ENCODE assay signal across 25 cellular contexts in genomic region chr2:16084274-16084673, GRCh38.
A peak's percentile ranks its signal among the peaks of the same experiment; 100 is the strongest.
DNase-seq lines count a peak whose midpoint lies in the region; ATAC-seq, FAIRE-seq and TF ChIP-seq lines count a peak whose summit lies in the region.
"Had no signal": no experiment of that assay in that cellular context is flagged by ENCODE, and none has a peak within 500 bp of the region (broad histone marks: within the 10 kb centered on the region; RNA-seq: fewer than 3 reads in every experiment).

No MANE protein-coding gene starts in this region.

- no peak for TF ChIP-seq EP300 in HepG2 (IDR thresholded peaks at IDR 0.05; ENCODE audit: low read depth in 2 of 2, low read length in 2 of 2)
- no peak for TF ChIP-seq EP300 in HepG2 (CRISPR knock-in tag; IDR thresholded peaks at IDR 0.05; ENCODE audit: borderline replicate concordance)
- TF ChIP-seq EP300 in ovary (IDR thresholded peaks at IDR 0.05) = no peak

- H3K27ac ChIP-seq in HepG2 (ENCODE audit: extremely low read length, insufficient read depth, low read length) = no peak overlapping the region
- no peak overlapping the region for H3K27ac ChIP-seq in right lobe of liver
- H3K27ac ChIP-seq in iPS-18a (ENCODE audit: low read length) = no peak overlapping the region
- peak overlapping the region; percentile 53 for H3K27ac ChIP-seq in neural progenitor cell
- H3K27ac ChIP-seq in small intestine (ENCODE audit: low read depth in 1 of 2, low read length in 1 of 2) = no peak overlapping the region
- H3K27ac ChIP-seq in ovary = no peak overlapping the region
- H3K27ac ChIP-seq: 22Rv1, BLaER1, C4-2B had no signal

- TF ChIP-seq POLR2A in HepG2 (IDR thresholded peaks at IDR 0.05; ENCODE audit: insufficient read depth in 1 of 2, low read depth in 2 of 2, low read length in 2 of 2) = no peak
- no peak for TF ChIP-seq POLR2A in right lobe of liver (IDR thresholded peaks at IDR 0.05)
- TF ChIP-seq POLR2A in ovary (IDR thresholded peaks at IDR 0.05) = no peak

- H3K27me3 ChIP-seq in HepG2 (ENCODE audit: control insufficient read depth in 1 of 2, insufficient read depth in 2 of 2, low read length in 2 of 2) (peaks cover 0 to 2% of the 10 kb centered on the region in 2 experiments; a peak in 1 of 5 replicates), right lobe of liver (no peaks in the 10 kb centered on the region), iPS-18a (ENCODE audit: control insufficient read depth, insufficient read depth, low read length) (no peaks in the 10 kb centered on the region), neural progenitor cell (no peaks in the 10 kb centered on the region), small intestine (ENCODE audit: control insufficient read depth in 2 of 2, insufficient read depth in 2 of 2, low read length in 2 of 2) (no peaks in the 10 kb centered on the region), ovary (no peaks in the 10 kb centered on the region)
- H3K27me3 ChIP-seq: BLaER1 had no signal

- FAIRE-seq in HepG2 (lab: Jason Lieb, UNC) (peak; percentile 39), small intestine (lab: Jason Lieb, UNC) (no peak)
- FAIRE-seq: A204.1, D721Med, GM12878, GM19239 had no signal

- CTCF ChIA-PET in HepG2 (lab: Yijun Ruan, JAX; ENCODE audit: low intra/inter-chr PET ratio, low total read pairs) = no interaction called here

- peaks cover 56% of the 10 kb centered on the region for H3K4me1 Mint-ChIP-seq in neural progenitor cell
- H3K4me1 Mint-ChIP-seq: B cell; CD4-positive, CD25-positive, alpha-beta regulatory T cell; CD8-positive, alpha-beta memory T cell had no signal

- peaks cover 11% of the 10 kb centered on the region for H3K27me3 Mint-ChIP-seq in neural progenitor cell (ENCODE audit: insufficient read depth, low read depth)
- H3K27me3 Mint-ChIP-seq: CD4-positive, CD25-positive, alpha-beta regulatory T cell had no signal

- H3K27ac Mint-ChIP-seq in neural progenitor cell = peak overlapping the region; percentile 96
- H3K27ac Mint-ChIP-seq: B cell; CD4-positive, CD25-positive, alpha-beta regulatory T cell; CD8-positive, alpha-beta memory T cell had no signal

- H3K9me3 Mint-ChIP-seq in neural progenitor cell = no peaks in the 10 kb centered on the region

- in situ Hi-C loops in HepG2 (cut with HindIII; ENCODE audit: extremely low pct_ligation_motif_present, low pct_unique_long_range_greater_than_20kb) = no loop called here

- no peaks in the 10 kb centered on the region for H3K79me2 ChIP-seq in HepG2 (ENCODE audit: insufficient read depth, low read length)
- no peaks in the 10 kb centered on the region for H3K79me2 ChIP-seq in neural progenitor cell (ENCODE audit: low read depth)

- peak overlapping the region; percentile 56 for H3K4me2 ChIP-seq in HepG2 (ENCODE audit: low read depth, low read length)
- peak overlapping the region; percentile 53 for H3K4me2 ChIP-seq in neural progenitor cell
- H3K4me2 ChIP-seq: BLaER1 had no signal

- DNase-seq in HepG2 (ENCODE audit: low spot score) (no peak), right lobe of liver (no peak), neural progenitor cell (ENCODE audit: low spot score) (peak; percentile 68), small intestine (peak; percentile 20), ovary (no peak), T1000 (lab: John Stamatoyannopoulos, UW) (no peak)
- no peak for DNase-seq in stimulated activated naive CD4-positive, alpha-beta T cell (lab: John Stamatoyannopoulos, UW)
- DNase-seq: CD4-positive, CD25-positive, alpha-beta regulatory T cell; CD8-positive, alpha-beta memory T cell; DMS 273 treated with DMSO at 0.1 percent for 48 hours; DMS79; EL; GDM1; GOT3; H7; HCEC 1CT had no signal

- POLR2A ChIA-PET in HepG2 (lab: Yijun Ruan, JAX) = interaction anchor here (1.7 kb wide), 1 partner anchor 15 kb away, joined by 6 read pairs; no protein-coding TSS in a partner anchor

- H3K36me3 ChIP-seq in HepG2 (replicated peaks in 1 of 2; ENCODE audit: control insufficient read depth in 1 of 2, insufficient read depth in 2 of 2, low read length in 2 of 2) (no peaks in the 10 kb centered on the region), right lobe of liver (no peaks in the 10 kb centered on the region), iPS-18a (ENCODE audit: control insufficient read depth, low read depth, low read length) (no peaks in the 10 kb centered on the region), neural progenitor cell (no peaks in the 10 kb centered on the region), small intestine (ENCODE audit: control insufficient read depth in 2 of 2, insufficient read depth in 2 of 2, low read length in 2 of 2) (no peaks in the 10 kb centered on the region), ovary (no peaks in the 10 kb centered on the region)
- H3K36me3 ChIP-seq: BLaER1 had no signal

- intact Hi-C loops in HepG2 (cut with micrococcal nuclease; ENCODE audit: unreplicated experiment) = no loop called here
- intact Hi-C loops in right lobe of liver (cut with DNase I) = no loop called here
- intact Hi-C loops in ovary (cut with DNase I) = no loop called here

- TF ChIP-seq CTCF in HepG2 (CRISPR knock-in tag; IDR thresholded peaks at IDR 0.05) (no peak), right lobe of liver (IDR thresholded peaks at IDR 0.05) (no peak), neural progenitor cell (IDR thresholded peaks at IDR 0.05) (no peak), ovary (IDR thresholded peaks at IDR 0.05) (no peak)

- ATAC-seq in HepG2 = peak; percentile 81
- ATAC-seq in right lobe of liver = no peak
- ATAC-seq: GM12878 had no signal

- H4K20me1 ChIP-seq in HepG2 (ENCODE audit: insufficient read depth, low read length) (no peaks in the 10 kb centered on the region), neural progenitor cell (ENCODE audit: low read depth) (no peaks in the 10 kb centered on the region)
- H4K20me1 ChIP-seq: BLaER1 had no signal

- H3K4me3 ChIP-seq in HepG2 (replicated peaks in 1 of 3; ENCODE audit: insufficient read depth in 1 of 3, low read depth in 2 of 3, low read length in 3 of 3) (peak overlapping the region in 1 of 3 experiments; percentile 23; a peak in 1 of 6 replicates), right lobe of liver (no peak overlapping the region), iPS-18a (ENCODE audit: low read length) (no peak overlapping the region), neural progenitor cell (no peak overlapping the region), small intestine (ENCODE audit: low read depth in 1 of 2, low read length in 2 of 2) (no peak overlapping the region), ovary (no peak overlapping the region)
- H3K4me3 ChIP-seq: BLaER1, GM12878 had no signal

- H3K4me1 ChIP-seq in HepG2 (ENCODE audit: insufficient read depth, low read length) (peaks cover 24% of the 10 kb centered on the region), right lobe of liver (no peaks in the 10 kb centered on the region), iPS-18a (ENCODE audit: control insufficient read depth, low read depth, low read length) (peaks cover 20% of the 10 kb centered on the region), neural progenitor cell (peaks cover 41% of the 10 kb centered on the region), small intestine (ENCODE audit: control insufficient read depth in 2 of 2, insufficient read depth in 1 of 2, low read depth in 1 of 2, low read length in 1 of 2) (no peaks in the 10 kb centered on the region), ovary (ENCODE audit: insufficient read depth) (no peaks in the 10 kb centered on the region)

- H3K9ac ChIP-seq in HepG2 (ENCODE audit: insufficient read depth, low read depth, low read length) (no peak overlapping the region), iPS-18a (ENCODE audit: low read length) (peak overlapping the region; percentile 3), neural progenitor cell (no peak overlapping the region)
- H3K9ac ChIP-seq: BLaER1 had no signal

- peaks cover 16% of the 10 kb centered on the region for H3F3A ChIP-seq in neural progenitor cell (ENCODE audit: low read depth)

- WGBS in HepG2 (ENCODE audit: low lambda C conversion rate) = 5% methylated on average over 8 of the region's 8 CpGs
- 3% methylated on average over 3 of the region's 8 CpGs for WGBS in right lobe of liver (ENCODE audit: insufficient coverage, low coverage, low lambda C conversion rate, missing lambda C conversion rate)
- WGBS in small intestine, 3 donors = 67 to 70% (median 69%) methylated on average over 8 of the region's 8 CpGs
- 75 to 80% (median 75%) methylated on average over 8 of the region's 8 CpGs for WGBS in ovary, 3 donors

- H3K9me3 ChIP-seq in HepG2 (ENCODE audit: low read length) = no peaks in the 10 kb centered on the region
- no peaks in the 10 kb centered on the region for H3K9me3 ChIP-seq in right lobe of liver
- no peaks in the 10 kb centered on the region for H3K9me3 ChIP-seq in iPS-18a (ENCODE audit: control insufficient read depth, low read depth, low read length)
- no peaks in the 10 kb centered on the region for H3K9me3 ChIP-seq in neural progenitor cell (ENCODE audit: low read depth)
- no peaks in the 10 kb centered on the region for H3K9me3 ChIP-seq in small intestine (ENCODE audit: control insufficient read depth, low read depth)
- H3K9me3 ChIP-seq in ovary = no peaks in the 10 kb centered on the region
- H3K9me3 ChIP-seq: BLaER1 had no signal

- peak overlapping the region; percentile 72 for H3K4me3 Mint-ChIP-seq in neural progenitor cell
- H3K4me3 Mint-ChIP-seq: B cell; CD8-positive, alpha-beta memory T cell had no signal

- H3K36me3 Mint-ChIP-seq in neural progenitor cell = no peaks in the 10 kb centered on the region
- H3K36me3 Mint-ChIP-seq: CD4-positive, CD25-positive, alpha-beta regulatory T cell; CD8-positive, alpha-beta memory T cell had no signal

- H2AFZ ChIP-seq in HepG2 (ENCODE audit: low read length) = no peak overlapping the region
- no peak overlapping the region for H2AFZ ChIP-seq in neural progenitor cell (replicated peaks)

- no TSS peak for BruUV-seq in HepG2 (replicated peaks; lab: Mats Ljungman, UMichigan)

- TF ChIP-seq RAD21 in HepG2 (CRISPR knock-in tag; IDR thresholded peaks at IDR 0.05) = no peak

TF ChIP-seq in HepG2, 621 proteins besides CTCF, POLR2A, EP300 and RAD21 (continues in another document):
- TF ChIP-seq NPAS2 (CRISPR knock-in tag; IDR thresholded peaks at IDR 0.05; ENCODE audit: borderline replicate concordance) (no peak), NR2C2 (CRISPR knock-in tag; IDR thresholded peaks at IDR 0.05; ENCODE audit: borderline replicate concordance) (peak; percentile 81), JUND (CRISPR knock-in tag; IDR thresholded peaks at IDR 0.05) (no peak), RARA (CRISPR knock-in tag; IDR thresholded peaks at IDR 0.05) (peak; percentile 40; the same call in 1 of the 2 replicates)

Comparison
In these comparisons a context has a peak if more than half of its experiments do, and no peak if none do; other contexts are left out.
1. DNase-seq: peak in neural progenitor cell (single experiment) and small intestine (single experiment); none in HepG2 (single experiment), right lobe of liver (0 of 3), ovary (0 of 5), T1000 (single experiment) and stimulated activated naive CD4-positive, alpha-beta T cell (0 of 6).